Comparison of ENCODE assay signal across 14 cellular contexts in the genomic region with DNA sequence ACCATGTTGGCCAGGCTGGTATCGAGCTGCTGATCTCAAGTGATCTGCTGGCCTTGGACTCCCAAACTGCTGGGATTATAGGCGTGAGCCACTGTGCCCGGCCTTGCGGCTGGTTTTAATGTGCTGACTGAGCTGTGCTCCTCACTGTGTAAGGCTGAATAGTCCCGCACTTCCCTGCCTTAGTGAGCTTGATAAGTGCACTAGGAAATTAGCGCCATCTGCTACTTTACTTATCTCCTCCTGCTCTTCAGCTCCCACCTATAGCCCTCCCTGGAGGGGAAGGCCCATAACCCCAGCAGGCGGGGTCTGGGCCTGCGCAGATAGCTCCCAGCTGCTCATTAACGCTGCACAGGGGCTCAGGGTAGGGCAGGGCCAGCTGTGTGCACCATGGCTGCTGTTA. TPM values are rescaled to one million over a fixed set of nuclear protein-coding genes. Genes with fewer than 3 reads are reported as not detected.
A peak's percentile ranks its signal among the peaks of the same experiment; 100 is the strongest.
DNase-seq lines count a peak whose midpoint lies in the region; ATAC-seq, FAIRE-seq and TF ChIP-seq lines count a peak whose summit lies in the region.
"Had no signal": no experiment of that assay in that cellular context is flagged by ENCODE, and none has a peak within 500 bp of the region (broad histone marks: within the 10 kb centered on the region; RNA-seq: fewer than 3 reads in every experiment).

No MANE protein-coding gene starts in this region.

- TF ChIP-seq CTCF in heart left ventricle (IDR thresholded peaks at IDR 0.05) = no peak

- TF ChIP-seq POLR2A in heart left ventricle (IDR thresholded peaks at IDR 0.05) = no peak

- no peak overlapping the region for H3K4me3 Mint-ChIP-seq in naive thymus-derived CD8-positive, alpha-beta T cell
- H3K4me3 Mint-ChIP-seq: activated CD4-positive, alpha-beta T cell treated with anti-CD3 and anti-CD28 coated beads, Interleukin-2, amount 10 ng/mL, durations not matched to agents 24 days and 14 days; activated naive CD4-positive, alpha-beta T cell treated with anti-CD3 and anti-CD28 coated beads, Interleukin-2, amount 10 ng/mL, durations not matched to agents 7 days and 5 days; memory B cell had no signal

- H3K4me1 Mint-ChIP-seq in naive thymus-derived CD8-positive, alpha-beta T cell = peaks cover 0 to 3% (median 0%) of the 10 kb centered on the region in 4 donors
- H3K4me1 Mint-ChIP-seq: activated CD4-positive, alpha-beta T cell treated with anti-CD3 and anti-CD28 coated beads, Interleukin-2, amount 10 ng/mL, durations not matched to agents 24 days and 14 days; activated naive CD4-positive, alpha-beta T cell treated with anti-CD3 and anti-CD28 coated beads, Interleukin-2, amount 10 ng/mL, durations not matched to agents 7 days and 5 days had no signal

- H3K4me1 ChIP-seq in heart left ventricle = peaks cover 0 to 8% (median 0%) of the 10 kb centered on the region in 12 donors
- peaks cover 0 to 23% (median 8%) of the 10 kb centered on the region in 5 donors for H3K4me1 ChIP-seq in subcutaneous abdominal adipose tissue (ENCODE audit: control insufficient read depth in 5 of 5, insufficient read depth in 5 of 5, low read length in 5 of 5)

- no peak for FAIRE-seq in RCC 7860 (lab: Jason Lieb, UNC)
- no peak for FAIRE-seq in frontal cortex (lab: Jason Lieb, UNC)

- 46 to 61% (median 56%) methylated on average over 9 of the region's 9 CpGs for WGBS in heart left ventricle, 4 donors

- POLR2A ChIA-PET in naive thymus-derived CD8-positive, alpha-beta T cell (lab: Charles Lee) = no interaction called here

- H3K9me3 ChIP-seq in heart left ventricle (no peaks in the 10 kb centered on the region), subcutaneous abdominal adipose tissue (ENCODE audit: control insufficient read depth in 5 of 5, low read length in 5 of 5) (no peaks in the 10 kb centered on the region)

- peak; percentile 11 for DNase-seq in NCI-H1092 treated with DMSO at 0.1 percent for 48 hours (lab: John Stamatoyannopoulos, UW)
- no peak for DNase-seq in NCI-H1092 (lab: John Stamatoyannopoulos, UW)
- peak; percentile 14 for DNase-seq in RCC 7860 (ENCODE audit: low spot score)
- no peak for DNase-seq in heart left ventricle
- no peak for DNase-seq in frontal cortex (ENCODE audit: low spot score in 2 of 2)
- no peak for DNase-seq in naive thymus-derived CD8-positive, alpha-beta T cell
- DNase-seq in posterior vena cava (ENCODE audit: low spot score) = no peak
- DNase-seq: activated CD4-positive, alpha-beta T cell treated with anti-CD3 and anti-CD28 coated beads, Interleukin-2, amount 10 ng/mL, durations not matched to agents 24 days and 14 days; activated naive CD4-positive, alpha-beta T cell treated with anti-CD3 and anti-CD28 coated beads, Interleukin-2, amount 10 ng/mL, durations not matched to agents 7 days and 5 days; NCI-H2107 had no signal

- H3K27ac Mint-ChIP-seq in naive thymus-derived CD8-positive, alpha-beta T cell = no peak overlapping the region
- H3K27ac Mint-ChIP-seq: activated CD4-positive, alpha-beta T cell treated with anti-CD3 and anti-CD28 coated beads, Interleukin-2, amount 10 ng/mL, durations not matched to agents 24 days and 14 days; activated naive CD4-positive, alpha-beta T cell treated with anti-CD3 and anti-CD28 coated beads, Interleukin-2, amount 10 ng/mL, durations not matched to agents 7 days and 5 days; memory B cell had no signal

- peaks cover 0 to 11% (median 2%) of the 10 kb centered on the region in 5 donors for H3K27me3 Mint-ChIP-seq in naive thymus-derived CD8-positive, alpha-beta T cell

- no peaks in the 10 kb centered on the region for H3K9me3 Mint-ChIP-seq in naive thymus-derived CD8-positive, alpha-beta T cell
- H3K9me3 Mint-ChIP-seq: activated CD4-positive, alpha-beta T cell treated with anti-CD3 and anti-CD28 coated beads, Interleukin-2, amount 10 ng/mL, durations not matched to agents 24 days and 14 days; activated naive CD4-positive, alpha-beta T cell treated with anti-CD3 and anti-CD28 coated beads, Interleukin-2, amount 10 ng/mL, durations not matched to agents 7 days and 5 days had no signal

- H3K36me3 ChIP-seq in heart left ventricle (no peaks in the 10 kb centered on the region), subcutaneous abdominal adipose tissue (ENCODE audit: control insufficient read depth in 5 of 5, insufficient read depth in 5 of 5, low read length in 5 of 5) (peaks cover 0 to 6% (median 3%) of the 10 kb centered on the region in 5 donors)

- H3K27me3 ChIP-seq in heart left ventricle (peaks cover 0 to 32% (median 0%) of the 10 kb centered on the region in 9 donors), subcutaneous abdominal adipose tissue (ENCODE audit: control insufficient read depth in 5 of 5, insufficient read depth in 4 of 5, low read length in 5 of 5) (no peaks in the 10 kb centered on the region)

- H3K4me3 ChIP-seq in heart left ventricle (no peak overlapping the region), subcutaneous abdominal adipose tissue (ENCODE audit: low read depth in 1 of 5, low read length in 5 of 5) (no peak overlapping the region)
- H3K4me3 ChIP-seq: SK-N-MC had no signal

- H3K27ac ChIP-seq in heart left ventricle (no peak overlapping the region), subcutaneous abdominal adipose tissue (ENCODE audit: low read depth, low read length) (peak overlapping the region; percentile 41)
- H3K27ac ChIP-seq: 22Rv1, SK-N-MC had no signal

- no peaks in the 10 kb centered on the region for H3K36me3 Mint-ChIP-seq in naive thymus-derived CD8-positive, alpha-beta T cell
- H3K36me3 Mint-ChIP-seq: activated naive CD4-positive, alpha-beta T cell treated with anti-CD3 and anti-CD28 coated beads, Interleukin-2, amount 10 ng/mL, durations not matched to agents 7 days and 5 days had no signal

- intact Hi-C loops in heart left ventricle (cut with DNase I) (no loop called here), posterior vena cava (cut with DNase I) (no loop called here)

- ATAC-seq in heart left ventricle = peak in 3 of 4 donors; percentile 29 to 39 (median 35)
- ATAC-seq in naive thymus-derived CD8-positive, alpha-beta T cell = no peak

- no peak overlapping the region for H3K9ac ChIP-seq in subcutaneous abdominal adipose tissue (ENCODE audit: low read length in 5 of 5)

RNA-seq across cellular contexts. Expression of gene CLMP, which starts 49.4 kb away (rescaled TPM):
- total RNA-seq in heart left ventricle (10 to 100 TPM in 3 of 9 donors, 1 to 10 TPM in 6; 2.5 to 18.4 (median 5.8) TPM), frontal cortex (50.5 TPM), posterior vena cava (10 to 100 TPM; 24.6 to 28.3 TPM)
- polyA plus RNA-seq in heart left ventricle = 10 to 100 TPM in 1 of 2 donors, 1 to 10 TPM in 1; 1.9 to 10.9 TPM
- total RNA-seq in naive thymus-derived CD8-positive, alpha-beta T cell = under 1 TPM in 1 of 2 experiments, not detected in 1; 0.08 TPM
- polyA plus RNA-seq in naive thymus-derived CD8-positive, alpha-beta T cell = under 1 TPM; 0.08 to 0.28 (median 0.12) TPM

Comparison
In these comparisons a context has a peak if more than half of its experiments do, and no peak if none do; other contexts are left out.
1. DNase-seq: peak in NCI-H1092 treated with DMSO at 0.1 percent for 48 hours (single experiment) and RCC 7860 (single experiment); none in NCI-H1092 (single experiment), heart left ventricle (0 of 5), frontal cortex (0 of 2), naive thymus-derived CD8-positive, alpha-beta T cell (0 of 10) and posterior vena cava (single experiment).
2. ATAC-seq: peak in heart left ventricle (3 of 4); none in naive thymus-derived CD8-positive, alpha-beta T cell (0 of 2).